In genomic region chr2:86584164-86584913, GRCh38 we compare ENCODE assay signal across 9 cellular contexts. TPM values are rescaled to one million over a fixed set of nuclear protein-coding genes. Genes with fewer than 3 reads are reported as not detected.
DNase-seq lines count a peak whose midpoint lies in the region; ATAC-seq, FAIRE-seq and TF ChIP-seq lines count a peak whose summit lies in the region.
"Had no signal": no experiment of that assay in that cellular context is flagged by ENCODE, and none has a peak within 500 bp of the region (broad histone marks: within the 10 kb centered on the region; RNA-seq: fewer than 3 reads in every experiment).

No MANE protein-coding gene starts in this region.

- H3K4me1 ChIP-seq in foreskin keratinocyte, result no peaks in the 10 kb centered on the region

- H3K9me3 Mint-ChIP-seq in CD14-positive monocyte (peaks cover 0 to 7% (median 3%) of the 10 kb centered on the region in 7 donors), Calu3 (ENCODE audit: low read depth, unreplicated experiment) (peaks cover 2% of the 10 kb centered on the region)

- CTCF ChIA-PET in Calu3 (lab: Charles Lee), result interaction anchor here (0.5 kb wide), 1 partner anchor 15 kb away, joined by 3 read pairs; no protein-coding TSS in a partner anchor

- H3K27ac Mint-ChIP-seq in CD14-positive monocyte (peak overlapping the region in 6 of 7 donors; percentile 6 to 68 (median 50)), Calu3 (ENCODE audit: unreplicated experiment) (no peak overlapping the region)

- no peaks in the 10 kb centered on the region for H3K27me3 ChIP-seq in foreskin keratinocyte

- H3K27me3 Mint-ChIP-seq in CD14-positive monocyte (ENCODE audit: low read depth in 3 of 3) (peaks cover 0 to 2% (median 0%) of the 10 kb centered on the region in 3 donors), Calu3 (ENCODE audit: unreplicated experiment) (no peaks in the 10 kb centered on the region)

- BruUV-seq in Calu3 (replicated peaks; lab: Mats Ljungman, UMichigan), result no TSS peak

- intact Hi-C loops in CD14-positive monocyte (cut with micrococcal nuclease) (no loop called here), Calu3 (cut with micrococcal nuclease; ENCODE audit: unreplicated experiment) (no loop called here)

- H3K4me3 Mint-ChIP-seq in CD14-positive monocyte (no peak overlapping the region), Calu3 (ENCODE audit: low read depth, unreplicated experiment) (no peak overlapping the region)

- H3K36me3 Mint-ChIP-seq in CD14-positive monocyte (no peaks in the 10 kb centered on the region), Calu3 (ENCODE audit: insufficient read depth, unreplicated experiment) (no peaks in the 10 kb centered on the region)

- H3K27ac ChIP-seq in foreskin keratinocyte, result no peak overlapping the region

- no peak for DNase-seq in CD14-positive monocyte (ENCODE audit: low spot score)
- peak; percentile 46 for DNase-seq in RKO (ENCODE audit: low spot score)
- peak in 1 of 2 donors; percentile 38 for DNase-seq in foreskin keratinocyte
- DNase-seq in Calu3, result no peak
- no peak for DNase-seq in GM19239 (ENCODE audit: insufficient read length, low spot score)
- DNase-seq in NCI-H1417 (lab: John Stamatoyannopoulos, UW), result no peak
- DNase-seq in NCI-H1694 treated with DMSO at 0.1 percent for 48 hours (lab: John Stamatoyannopoulos, UW), result no peak
- DNase-seq: cerebellar nuclear complex had no signal

- FAIRE-seq in GM19239 (lab: Jason Lieb, UNC), result no peak

- TF ChIP-seq CTCF in CD14-positive monocyte (IDR thresholded peaks at IDR 0.05) (no peak), foreskin keratinocyte (conservative IDR thresholded peaks at IDR 0.05) (no peak), Calu3 (IDR thresholded peaks at IDR 0.05; ENCODE audit: unreplicated experiment) (no peak)

- H3K4me1 Mint-ChIP-seq in CD14-positive monocyte (peaks cover 4% of the 10 kb centered on the region), Calu3 (ENCODE audit: low read depth, unreplicated experiment) (no peaks in the 10 kb centered on the region)

- peak; percentile 73 for ATAC-seq in GM19351 (IDR thresholded peaks at IDR 0.05; ENCODE audit: unreplicated experiment)
- ATAC-seq in foreskin keratinocyte, result peak; percentile 56

RNA-seq across cellular contexts. Expression of gene CHMP3, which starts 21.1 kb away (rescaled TPM):
- polyA plus RNA-seq in CD14-positive monocyte (100 to 1,000 TPM in 1 of 2 donors, 10 to 100 TPM in 1; 99.4 to 115 TPM), foreskin keratinocyte (73.6 and 74.4 TPM in 2 replicates)
- total RNA-seq in foreskin keratinocyte (102 and 103 TPM in 2 replicates), Calu3 (2022) (126 and 127 TPM in 2 replicates)

RNA-seq across cellular contexts. Expression of gene RNF103, which starts 39.3 kb away (rescaled TPM):
- 1 to 10 TPM; 1.0 to 2.2 TPM for polyA plus RNA-seq in CD14-positive monocyte
- 11.8 and 13.4 TPM in 2 replicates for total RNA-seq in foreskin keratinocyte
- 6.5 and 6.6 TPM in 2 replicates for polyA plus RNA-seq in foreskin keratinocyte
- total RNA-seq in Calu3 (2022), result 33.3 and 34.1 TPM in 2 replicates
